In genomic region chr7:106283831-106284515, GRCh38 we compare ENCODE assay signal across 8 cellular contexts. TPM values are rescaled to one million over a fixed set of nuclear protein-coding genes. Genes with fewer than 3 reads are reported as not detected.
DNase-seq lines count a peak whose midpoint lies in the region; ATAC-seq, FAIRE-seq and TF ChIP-seq lines count a peak whose summit lies in the region.

No MANE protein-coding gene starts in this region.

- H3K27me3 Mint-ChIP-seq in activated naive CD8-positive, alpha-beta T cell treated with anti-CD3 and anti-CD28 coated beads for 36 hours = peaks cover 3% of the 10 kb centered on the region
- no peaks in the 10 kb centered on the region for H3K27me3 Mint-ChIP-seq in osteocyte (ENCODE audit: unreplicated experiment)

- intact Hi-C loops in Right ventricle myocardium superior (cut with DNase I) (loop anchor here (5.0 to 10.0 kb wide), 3 partner anchors 69 to 181 kb away; no protein-coding TSS in a partner anchor), upper lobe of right lung (cut with DNase I) (no loop called here)

- H3K27me3 ChIP-seq in upper lobe of right lung = no peaks in the 10 kb centered on the region

- H3K36me3 Mint-ChIP-seq in activated naive CD8-positive, alpha-beta T cell treated with anti-CD3 and anti-CD28 coated beads for 36 hours = peaks cover 51% of the 10 kb centered on the region
- H3K36me3 Mint-ChIP-seq in osteocyte (ENCODE audit: unreplicated experiment) = no peaks in the 10 kb centered on the region

- no peaks in the 10 kb centered on the region for H3K9me3 ChIP-seq in upper lobe of right lung

- H3K4me1 ChIP-seq in upper lobe of right lung = peaks cover 43% of the 10 kb centered on the region

- TF ChIP-seq CTCF in osteocyte (IDR thresholded peaks at IDR 0.05) (no peak), upper lobe of right lung (IDR thresholded peaks at IDR 0.05) (no peak)

- peak overlapping the region; percentile 87 for H3K4me3 Mint-ChIP-seq in activated naive CD8-positive, alpha-beta T cell treated with anti-CD3 and anti-CD28 coated beads for 36 hours
- H3K4me3 Mint-ChIP-seq in osteocyte (ENCODE audit: unreplicated experiment) = peak overlapping the region; percentile 85

- H3K27ac Mint-ChIP-seq in activated naive CD8-positive, alpha-beta T cell treated with anti-CD3 and anti-CD28 coated beads for 36 hours = peak overlapping the region; percentile 94
- peak overlapping the region; percentile 91 for H3K27ac Mint-ChIP-seq in osteocyte (ENCODE audit: unreplicated experiment)

- H3K36me3 ChIP-seq in upper lobe of right lung = no peaks in the 10 kb centered on the region

- no peak for FAIRE-seq in HTR-8/SVneo (lab: Jason Lieb, UNC)

- DNase-seq in AG20443 (ENCODE audit: low spot score) (peak; percentile 34), HTR-8/SVneo (ENCODE audit: insufficient read length, low spot score) (peak; percentile 10), RPMI7951 (ENCODE audit: low read depth) (peak; percentile 61), Right ventricle myocardium superior (peak; percentile 72), osteocyte (ENCODE audit: extremely low spot score, unreplicated experiment) (no peak), upper lobe of right lung (peak; percentile 84)
- peak; percentile 36 for DNase-seq in activated naive CD8-positive, alpha-beta T cell treated with anti-CD3 and anti-CD28 coated beads for 36 hours

- H3K4me1 Mint-ChIP-seq in activated naive CD8-positive, alpha-beta T cell treated with anti-CD3 and anti-CD28 coated beads for 36 hours = peaks cover 44% of the 10 kb centered on the region
- H3K4me1 Mint-ChIP-seq in osteocyte (ENCODE audit: unreplicated experiment) = peaks cover 37% of the 10 kb centered on the region

- peak overlapping the region; percentile 81 for H3K4me3 ChIP-seq in upper lobe of right lung

- peaks cover 4% of the 10 kb centered on the region for H3K9me3 Mint-ChIP-seq in activated naive CD8-positive, alpha-beta T cell treated with anti-CD3 and anti-CD28 coated beads for 36 hours
- no peaks in the 10 kb centered on the region for H3K9me3 Mint-ChIP-seq in osteocyte (ENCODE audit: unreplicated experiment)

- H3K27ac ChIP-seq in upper lobe of right lung = peak overlapping the region; percentile 94

- peak; percentile 10 for ATAC-seq in GM19372 (IDR thresholded peaks at IDR 0.05; ENCODE audit: low read depth, unreplicated experiment)
- ATAC-seq in Right ventricle myocardium superior (ENCODE audit: poor library complexity) = peak; percentile 16
- ATAC-seq in upper lobe of right lung = peak; percentile 1

RNA-seq across cellular contexts. Expression of gene NAMPT, which starts 0.8 kb away (rescaled TPM):
- 231 and 289 TPM in 2 replicates for total RNA-seq in RPMI7951 (2014; rRNA removed; shearing (Covaris generic))
- 100 to 1,000 TPM; 590 to 613 TPM for total RNA-seq in activated naive CD8-positive, alpha-beta T cell treated with anti-CD3 and anti-CD28 coated beads for 36 hours
- 145 TPM for total RNA-seq in Right ventricle myocardium superior
- total RNA-seq in osteocyte = 64.4 and 71.6 TPM in 2 replicates
- total RNA-seq in upper lobe of right lung = 184 TPM
